ENCODE assay signal across 16 cellular contexts in the genomic region with DNA sequence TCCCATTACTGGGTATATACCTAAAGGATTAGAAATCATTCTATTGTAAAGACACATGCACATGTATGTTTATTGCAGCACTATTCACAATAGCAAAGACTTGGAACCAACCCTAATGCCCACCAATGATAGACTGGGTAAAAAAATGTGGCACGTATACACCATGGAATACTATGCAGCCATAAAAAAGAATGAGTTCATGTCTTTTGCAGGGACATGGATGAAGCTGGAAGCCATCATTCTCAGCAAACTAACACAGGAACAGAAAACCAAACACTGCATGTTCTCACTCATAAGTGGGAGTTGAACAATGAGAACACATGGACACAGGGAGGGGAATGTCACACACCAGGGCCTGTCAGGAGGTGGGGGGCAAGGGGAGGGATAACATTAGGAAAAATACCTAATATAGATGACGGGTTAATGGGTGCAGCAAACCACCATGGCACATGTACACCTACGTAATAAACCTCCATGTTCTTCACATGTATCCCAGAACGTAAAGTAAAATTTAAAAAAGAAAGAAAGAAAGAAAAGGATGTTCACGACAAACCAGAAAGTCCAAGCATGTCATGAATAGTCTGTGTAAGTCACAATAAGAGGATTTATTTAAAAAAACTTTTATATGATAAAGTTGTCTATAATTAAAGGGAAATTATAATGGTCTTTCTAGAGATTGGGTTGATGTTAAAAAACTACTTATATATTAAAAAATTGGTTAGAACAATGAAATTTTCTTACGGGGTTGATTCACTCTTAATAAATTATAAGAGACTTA. TPM values are rescaled to one million over a fixed set of nuclear protein-coding genes. Genes with fewer than 3 reads are reported as not detected.
"Had no signal": no experiment of that assay in that cellular context is flagged by ENCODE, and none has a peak within 500 bp of the region (broad histone marks: within the 10 kb centered on the region; RNA-seq: fewer than 3 reads in every experiment).

No MANE protein-coding gene starts in this region.

RNA-seq across cellular contexts. Expression of a gene that starts 23.0 kb away (rescaled TPM):
- total RNA-seq: chondrocyte, epithelial cell of proximal tubule, fibroblast of lung, osteocyte, progenitor cell of endocrine pancreas, smooth muscle cell, WTC11 had no signal
- polyA plus RNA-seq: smooth muscle cell had no signal

RNA-seq across cellular contexts. Expression of a gene that starts 51.4 kb away (rescaled TPM):
- total RNA-seq: cardiac septum, chondrocyte, epithelial cell of proximal tubule, fibroblast of lung, hepatocyte, left ventricle myocardium superior, mammary epithelial cell, natural killer cell, osteocyte, progenitor cell of endocrine pancreas, sigmoid colon, smooth muscle cell, stomach, tibial nerve, urinary bladder had no signal
- polyA plus RNA-seq: fibroblast of lung, hepatocyte, mammary epithelial cell, smooth muscle cell, urinary bladder had no signal
